In genomic region chr1:18957136-18957521, GRCh38 we compare ENCODE assay signal across 8 cellular contexts. TPM values are rescaled to one million over a fixed set of nuclear protein-coding genes. Genes with fewer than 3 reads are reported as not detected.
DNase-seq lines count a peak whose midpoint lies in the region; ATAC-seq lines count a peak whose summit lies in the region.

No MANE protein-coding gene starts in this region.

- no peaks in the 10 kb centered on the region for H3K9me3 Mint-ChIP-seq in activated naive CD8-positive, alpha-beta T cell treated with anti-CD3 and anti-CD28 coated beads for 36 hours

- H3K9ac ChIP-seq in iPS-20b (ENCODE audit: low read depth, low read length) = peak overlapping the region; percentile 63; the same call in 1 of the 2 replicates

- peaks cover 13% of the 10 kb centered on the region for H3K36me3 Mint-ChIP-seq in activated naive CD8-positive, alpha-beta T cell treated with anti-CD3 and anti-CD28 coated beads for 36 hours

- no peak overlapping the region for H3K27ac ChIP-seq in iPS-20b (ENCODE audit: low read length)

- peak overlapping the region; percentile 86 for H3K4me3 Mint-ChIP-seq in activated naive CD8-positive, alpha-beta T cell treated with anti-CD3 and anti-CD28 coated beads for 36 hours

- no peak for ATAC-seq in GM18873 (IDR thresholded peaks at IDR 0.05; ENCODE audit: low FRiP score, unreplicated experiment)
- no peak for ATAC-seq in GM21529 (IDR thresholded peaks at IDR 0.05; ENCODE audit: unreplicated experiment)

- H3K9me3 ChIP-seq in iPS-20b (ENCODE audit: insufficient read depth, low read depth, low read length) = no peaks in the 10 kb centered on the region

- DNase-seq in NCI-H2227 (lab: John Stamatoyannopoulos, UW; ENCODE audit: unreplicated experiment) = peak; percentile 64
- no peak for DNase-seq in NCI-H2227 treated with DMSO at 0.1 percent for 48 hours (lab: John Stamatoyannopoulos, UW)
- peak; percentile 29 for DNase-seq in activated naive CD8-positive, alpha-beta T cell treated with anti-CD3 and anti-CD28 coated beads for 36 hours
- peak; percentile 33 for DNase-seq in stimulated activated naive CD4-positive, alpha-beta T cell treated with Interleukin-2 at 50 U/mL for 16 hours (lab: John Stamatoyannopoulos, UW)
- DNase-seq in hippocampal formation (lab: John Stamatoyannopoulos, UW) = no peak

- H3K4me3 ChIP-seq in iPS-20b (ENCODE audit: low read length) = peak overlapping the region; percentile 78; the same call in 1 of the 2 replicates

- peaks cover 57% of the 10 kb centered on the region for H3K27me3 ChIP-seq in iPS-20b (ENCODE audit: insufficient read depth, low read length)

- H3K36me3 ChIP-seq in iPS-20b (ENCODE audit: insufficient read depth, low read depth, low read length) = no peaks in the 10 kb centered on the region

- no peaks in the 10 kb centered on the region for H3K4me1 ChIP-seq in iPS-20b (ENCODE audit: insufficient read depth, low read length)

- H3K27me3 Mint-ChIP-seq in activated naive CD8-positive, alpha-beta T cell treated with anti-CD3 and anti-CD28 coated beads for 36 hours = peaks cover 5% of the 10 kb centered on the region

- H3K4me1 Mint-ChIP-seq in activated naive CD8-positive, alpha-beta T cell treated with anti-CD3 and anti-CD28 coated beads for 36 hours = peaks cover 44% of the 10 kb centered on the region

- H3K27ac Mint-ChIP-seq in activated naive CD8-positive, alpha-beta T cell treated with anti-CD3 and anti-CD28 coated beads for 36 hours = peak overlapping the region; percentile 74

RNA-seq across cellular contexts. Expression of gene IFFO2, which starts 0.7 kb away (rescaled TPM):
- total RNA-seq in activated naive CD8-positive, alpha-beta T cell treated with anti-CD3 and anti-CD28 coated beads for 36 hours = 10 to 100 TPM; 21.4 to 21.7 TPM

RNA-seq across cellular contexts. Expression of gene ALDH4A1, which starts 54.8 kb away (rescaled TPM):
- total RNA-seq in activated naive CD8-positive, alpha-beta T cell treated with anti-CD3 and anti-CD28 coated beads for 36 hours = 1 to 10 TPM; 3.9 to 4.7 TPM

Comparison
In these comparisons a context has a peak if more than half of its experiments do, and no peak if none do; other contexts are left out.
1. DNase-seq: peak in NCI-H2227 (single experiment), activated naive CD8-positive, alpha-beta T cell treated with anti-CD3 and anti-CD28 coated beads for 36 hours (single experiment) and stimulated activated naive CD4-positive, alpha-beta T cell treated with Interleukin-2 at 50 U/mL for 16 hours (single experiment); none in NCI-H2227 treated with DMSO at 0.1 percent for 48 hours (single experiment) and hippocampal formation (0 of 2).